ENCODE assay signal across 17 cellular contexts in the genomic region with DNA sequence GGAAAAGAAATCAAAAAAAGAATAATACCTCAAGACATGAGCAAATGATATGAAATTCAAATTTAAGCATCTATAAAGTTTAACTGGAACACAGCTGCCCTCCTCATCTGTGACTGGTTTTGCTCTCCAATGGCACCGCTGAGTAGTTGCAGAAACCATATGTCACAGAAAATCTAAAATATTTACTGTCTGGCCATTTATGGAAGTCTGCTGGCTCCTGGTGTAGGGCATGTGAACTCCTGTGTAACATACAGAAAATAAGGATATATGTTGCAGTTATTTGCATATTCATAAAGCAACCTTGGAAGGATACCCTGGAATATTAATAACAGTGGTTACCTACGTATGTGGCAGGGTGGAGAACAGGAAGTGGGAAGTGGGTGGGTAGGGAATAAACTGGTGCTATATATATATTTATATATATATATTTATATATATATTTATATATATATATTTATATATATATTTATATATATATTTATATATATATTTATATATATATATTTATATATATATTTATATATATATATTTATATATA. TPM values are rescaled to one million over a fixed set of nuclear protein-coding genes. Genes with fewer than 3 reads are reported as not detected.
DNase-seq lines count a peak whose midpoint lies in the region; TF ChIP-seq lines count a peak whose summit lies in the region.
"Had no signal": no experiment of that assay in that cellular context is flagged by ENCODE, and none has a peak within 500 bp of the region (broad histone marks: within the 10 kb centered on the region; RNA-seq: fewer than 3 reads in every experiment).

No MANE protein-coding gene starts in this region.

- peaks cover 5% of the 10 kb centered on the region for H4K20me1 ChIP-seq in osteoblast (ENCODE audit: insufficient read depth, low read length)

- H3K36me3 ChIP-seq in osteoblast (ENCODE audit: insufficient read depth, low read length) = peaks cover 35% of the 10 kb centered on the region

- peak; percentile 24 for TF ChIP-seq CTCF in choroid plexus epithelial cell (conservative IDR thresholded peaks at IDR 0.05; ENCODE audit: low read depth, low read length)
- TF ChIP-seq CTCF in osteoblast (IDR thresholded peaks at IDR 0.05; ENCODE audit: extremely low read depth, low read depth, low read length) = no peak

- H3K4me3 ChIP-seq in choroid plexus epithelial cell (ENCODE audit: low read depth, low read length) (no peak overlapping the region), osteoblast (ENCODE audit: insufficient read depth, low read length) (peak overlapping the region; percentile 2)

- H3K9me3 ChIP-seq in osteoblast (ENCODE audit: low read depth, low read length) = no peaks in the 10 kb centered on the region

- peaks cover 56% of the 10 kb centered on the region for H3K4me1 ChIP-seq in osteoblast (ENCODE audit: insufficient read depth, low read length)

- no peaks in the 10 kb centered on the region for H3K27me3 ChIP-seq in osteoblast (ENCODE audit: insufficient read depth, low read length)

- peak; percentile 74 for DNase-seq in DMS 273 (lab: John Stamatoyannopoulos, UW; ENCODE audit: unreplicated experiment)
- peak; percentile 18 to 60 for DNase-seq in NCI-H526 (lab: John Stamatoyannopoulos, UW)
- DNase-seq in choroid plexus epithelial cell (ENCODE audit: low read depth) = peak; percentile 37
- DNase-seq in osteoblast (ENCODE audit: insufficient read length, low spot score, missing footprints) = peak; percentile 92
- no peak for DNase-seq in kidney tubule cell (ENCODE audit: low spot score)
- no peak for DNase-seq in activated CD4-positive, CD25-positive, alpha-beta regulatory T cell treated with anti-CD3 and anti-CD28 coated beads, Interleukin-2, amount 50 U/mL, for 72 hours
- no peak for DNase-seq in stimulated activated naive CD4-positive, alpha-beta T cell treated with Interleukin-2 at 50 U/mL for 16 hours (lab: John Stamatoyannopoulos, UW)
- DNase-seq in C1 segment of cervical spinal cord (lab: John Stamatoyannopoulos, UW) = no peak
- DNase-seq: activated CD4-positive, alpha-beta T cell treated with anti-CD3 and anti-CD28 coated beads for 48 hours; activated CD8-positive, alpha-beta memory T cell treated with anti-CD3 and anti-CD28 coated beads, Interleukin-2, amount 50 U/mL, for 4 hours; activated effector memory CD4-positive, alpha-beta T cell treated with anti-CD3 and anti-CD28 coated beads, Interleukin-2, amount 50 U/mL, for 16 hours; amniotic stem cell; cerebellar nuclear complex; hypothalamus; kidney; retina; stimulated activated CD4-positive, alpha-beta T cell treated with anti-CD3 and anti-CD28 coated beads, Interleukin-15, amount 100 ng/mL, for 24 hours had no signal

- peaks cover 91% of the 10 kb centered on the region for H3K79me2 ChIP-seq in osteoblast (ENCODE audit: insufficient read depth, low read length)

- H3K4me2 ChIP-seq in osteoblast (ENCODE audit: insufficient read depth, low read length) = peak overlapping the region; percentile 74

- peak overlapping the region; percentile 57 for H3K27ac ChIP-seq in osteoblast (ENCODE audit: low read depth, low read length)

- H2AFZ ChIP-seq in osteoblast (ENCODE audit: low read length) = no peak overlapping the region

RNA-seq across cellular contexts. Expression of a gene that starts 48.3 kb away (rescaled TPM):
- total RNA-seq in osteoblast = 493 and 546 TPM in 2 replicates

Comparison
In these comparisons a context has a peak if more than half of its experiments do, and no peak if none do; other contexts are left out.
1. DNase-seq: peak in DMS 273 (single experiment), NCI-H526 (2 of 2), choroid plexus epithelial cell (single experiment) and osteoblast (single experiment); none in kidney tubule cell (single experiment), activated CD4-positive, CD25-positive, alpha-beta regulatory T cell treated with anti-CD3 and anti-CD28 coated beads, Interleukin-2, amount 50 U/mL, for 72 hours (single experiment), stimulated activated naive CD4-positive, alpha-beta T cell treated with Interleukin-2 at 50 U/mL for 16 hours (single experiment) and C1 segment of cervical spinal cord (0 of 14).